ENCODE assay signal across 8 cellular contexts in genomic region chr5:10695055-10695649, GRCh38.
DNase-seq lines count a peak whose midpoint lies in the region; ATAC-seq and TF ChIP-seq lines count a peak whose summit lies in the region.

No MANE protein-coding gene starts in this region.

- no peaks in the 10 kb centered on the region for H3K9me3 ChIP-seq in stomach

- peaks cover 0 to 17% (median 12%) of the 10 kb centered on the region in 4 donors for H3K36me3 ChIP-seq in stomach

- intact Hi-C loops in stomach (cut with DNase I; ENCODE audit: low total_unique reads), result no loop called here

- peak; percentile 33 for ATAC-seq in GM18870 (IDR thresholded peaks at IDR 0.05; ENCODE audit: unreplicated experiment)

- H3K4me3 ChIP-seq in stomach, result no peak overlapping the region

- H3K27ac ChIP-seq in caudate nucleus (ENCODE audit: low read depth, low read length), result no peak overlapping the region
- H3K27ac ChIP-seq in stomach, result peak overlapping the region in 1 of 5 donors; percentile 4

- peak in 5 of 7 experiments; percentile 49 to 73 (median 60) for TF ChIP-seq CTCF in stomach (IDR thresholded peaks at IDR 0.05)

- WGBS in stomach, 5 donors, result 3 to 27% (median 11%) methylated on average over 14 of the region's 14 CpGs

- no peak for TF ChIP-seq POLR2A in stomach (IDR thresholded peaks at IDR 0.05)

- TF ChIP-seq EP300 in stomach (IDR thresholded peaks at IDR 0.05), result no peak

- peaks cover 0 to 27% (median 14%) of the 10 kb centered on the region in 4 donors for H3K4me1 ChIP-seq in stomach

- DNase-seq in COLO829 (ENCODE audit: low spot score), result peak; percentile 59
- DNase-seq in HK-2 (ENCODE audit: unreplicated experiment), result peak; percentile 77
- peak; percentile 62 for DNase-seq in NCI-H774 (lab: John Stamatoyannopoulos, UW)
- peak in 58 of 61 donors; percentile 5 to 82 (median 51) for DNase-seq in caudate nucleus (lab: John Stamatoyannopoulos, UW)
- peak; percentile 83 for DNase-seq in kidney glomerular epithelial cell (lab: John Stamatoyannopoulos, UW)
- DNase-seq in stomach, result peak; percentile 86
- no peak for DNase-seq in activated naive CD4-positive, alpha-beta T cell treated with anti-CD3 and anti-CD28 coated beads, Interleukin-2, amount 50 U/mL, for 16 hours

- H3K27me3 ChIP-seq in stomach, result no peaks in the 10 kb centered on the region
